ENCODE assay signal across 16 cellular contexts in the genomic region with DNA sequence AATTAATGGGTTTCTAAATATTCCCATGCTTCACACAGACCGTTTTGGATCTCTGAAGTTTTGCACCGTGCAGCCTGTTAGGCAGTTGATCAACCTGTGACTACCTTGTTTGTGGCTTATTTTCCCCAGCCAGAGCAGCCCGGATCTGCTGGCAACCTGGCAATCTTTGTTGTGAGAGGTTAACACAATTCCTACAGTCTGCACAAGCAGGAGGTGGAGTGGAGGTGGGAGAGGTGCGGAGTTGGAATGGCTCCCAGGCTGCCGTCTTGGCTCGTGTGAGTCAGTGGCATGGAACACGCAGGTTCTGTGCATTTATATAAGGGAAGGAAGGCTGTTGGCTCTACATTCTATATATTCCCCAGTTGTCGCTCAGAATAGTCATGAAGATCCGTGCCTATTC.
DNase-seq lines count a peak whose midpoint lies in the region; ATAC-seq and TF ChIP-seq lines count a peak whose summit lies in the region.
"Had no signal": no experiment of that assay in that cellular context is flagged by ENCODE, and none has a peak within 500 bp of the region (broad histone marks: within the 10 kb centered on the region; RNA-seq: fewer than 3 reads in every experiment).

No MANE protein-coding gene starts in this region.

- H3K18ac ChIP-seq in trophoblast cell (ENCODE audit: low read length) = no peak overlapping the region

- POLR2A ChIA-PET in OCI-LY7 (lab: Charles Lee) = no interaction called here

- no peak overlapping the region for H4K12ac ChIP-seq in trophoblast cell (ENCODE audit: low read depth, low read length)

- no peak overlapping the region for H3K14ac ChIP-seq in trophoblast cell (ENCODE audit: low read length)

- no peaks in the 10 kb centered on the region for H3K79me1 ChIP-seq in trophoblast cell (ENCODE audit: low read length)

- H2AFZ ChIP-seq in trophoblast cell (ENCODE audit: insufficient read depth, low read length, poor library complexity) (no peak overlapping the region), OCI-LY7 (ENCODE audit: low read length) (no peak overlapping the region)

- peaks cover 11% of the 10 kb centered on the region for H3K4me1 Mint-ChIP-seq in endothelial cell (ENCODE audit: unreplicated experiment)
- H3K4me1 Mint-ChIP-seq in stimulated activated memory B cell treated with anti-CD40 and anti-IgM and Interleukin-4, amounts not matched to agents 10 μg/mL and 1 μg/mL and 100 μg/mL, for 72 hours = peaks cover 7% of the 10 kb centered on the region

- no peak overlapping the region for H3K4me3 Mint-ChIP-seq in endothelial cell (ENCODE audit: unreplicated experiment)
- no peak overlapping the region for H3K4me3 Mint-ChIP-seq in stimulated activated memory B cell treated with anti-CD40 and anti-IgM and Interleukin-4, amounts not matched to agents 10 μg/mL and 1 μg/mL and 100 μg/mL, for 72 hours

- H4K8ac ChIP-seq in trophoblast cell (ENCODE audit: low read depth, low read length) = no peak overlapping the region

- peak; percentile 32 for DNase-seq in G401 (ENCODE audit: low spot score)
- peak in 36 of 61 donors; percentile 2 to 86 (median 38) for DNase-seq in caudate nucleus (lab: John Stamatoyannopoulos, UW)
- peak in 41 of 42 donors; percentile 23 to 88 (median 63) for DNase-seq in head of caudate nucleus
- DNase-seq in trophoblast cell = peak; percentile 20 to 26
- DNase-seq in endothelial cell (ENCODE audit: low spot score) = no peak
- DNase-seq in NCI-H187 (lab: John Stamatoyannopoulos, UW) = no peak
- no peak for DNase-seq in OCI-LY7 (ENCODE audit: low spot score)
- DNase-seq: MV-4-11, NCI-H1417, NCI-H1930, NCI-H446 treated with DMSO at 0.1 percent for 48 hours, SJCRH30 had no signal

- in situ Hi-C loops in G401 (cut with HindIII; ENCODE audit: low sequenced_read_pairs) = loop anchor here (25.0 kb wide), 1 partner anchor 328 kb away; no protein-coding TSS in a partner anchor

- no peaks in the 10 kb centered on the region for H3K27me3 ChIP-seq in trophoblast cell (ENCODE audit: insufficient read depth, low read length)
- H3K27me3 ChIP-seq: BLaER1, SJCRH30 had no signal

- ATAC-seq in stimulated activated memory B cell treated with anti-CD40 and anti-IgM and Interleukin-4, amounts not matched to agents 10 μg/mL and 1 μg/mL and 100 μg/mL, for 72 hours = no peak

- H3K79me2 ChIP-seq in trophoblast cell (ENCODE audit: control insufficient read depth, insufficient read depth, low read length, poor library complexity) (no peaks in the 10 kb centered on the region), OCI-LY7 (ENCODE audit: insufficient read depth, low read depth, low read length) (no peaks in the 10 kb centered on the region)

- H3K27ac ChIP-seq in caudate nucleus (ENCODE audit: low read depth, low read length) (no peak overlapping the region), trophoblast cell (ENCODE audit: low read depth, low read length) (no peak overlapping the region), OCI-LY7 (ENCODE audit: low read depth, low read length, poor library complexity, severe bottlenecking) (no peak overlapping the region)
- H3K27ac ChIP-seq: BLaER1, RWPE1, SJCRH30 had no signal

- no peaks in the 10 kb centered on the region for H3K27me3 Mint-ChIP-seq in endothelial cell (ENCODE audit: unreplicated experiment)
- peaks cover 11% of the 10 kb centered on the region for H3K27me3 Mint-ChIP-seq in stimulated activated memory B cell treated with anti-CD40 and anti-IgM and Interleukin-4, amounts not matched to agents 10 μg/mL and 1 μg/mL and 100 μg/mL, for 72 hours

- no peak overlapping the region for H3K23ac ChIP-seq in trophoblast cell (ENCODE audit: low read length)

- H3K27ac Mint-ChIP-seq in endothelial cell (ENCODE audit: unreplicated experiment) = no peak overlapping the region
- H3K27ac Mint-ChIP-seq in stimulated activated memory B cell treated with anti-CD40 and anti-IgM and Interleukin-4, amounts not matched to agents 10 μg/mL and 1 μg/mL and 100 μg/mL, for 72 hours = no peak overlapping the region

- no peak overlapping the region for H2BK12ac ChIP-seq in trophoblast cell (ENCODE audit: low read length)

- WGBS in trophoblast cell (ENCODE audit: extremely low coverage, insufficient coverage, insufficient read length) = no CpG with 5 or more reads among the region's 9 CpGs

- H2AK5ac ChIP-seq in trophoblast cell (ENCODE audit: low read length) = no peak overlapping the region

- no TSS peak for BruUV-seq in OCI-LY7 (replicated peaks; lab: Mats Ljungman, UMichigan)

- H3K4me3 ChIP-seq in trophoblast cell (ENCODE audit: low read depth, low read length) (no peak overlapping the region), OCI-LY7 (ENCODE audit: low read depth, low read length, poor library complexity, severe bottlenecking) (no peak overlapping the region)
- H3K4me3 ChIP-seq: BLaER1, HAP-1, SJCRH30 had no signal

- H3K4ac ChIP-seq in trophoblast cell (ENCODE audit: low read depth, low read length) = no peak overlapping the region

- H4K20me1 ChIP-seq in OCI-LY7 (ENCODE audit: insufficient read depth, low read length) = no peaks in the 10 kb centered on the region
- H4K20me1 ChIP-seq: BLaER1 had no signal

- H3K4me1 ChIP-seq in trophoblast cell (ENCODE audit: control insufficient read depth in 1 of 2, insufficient read depth in 2 of 2, low read length in 2 of 2) (peaks cover 6 to 7% of the 10 kb centered on the region in 2 experiments), OCI-LY7 (ENCODE audit: insufficient read depth, low read length, poor library complexity, severe bottlenecking) (no peaks in the 10 kb centered on the region)
- H3K4me1 ChIP-seq: HAP-1, SJCRH30 had no signal

- no peak overlapping the region for H2BK120ac ChIP-seq in trophoblast cell (ENCODE audit: insufficient read depth, low read length, poor library complexity)

- H3K9me3 ChIP-seq in trophoblast cell (ENCODE audit: insufficient read depth, low read depth, low read length) (peaks cover 2% of the 10 kb centered on the region), OCI-LY7 (ENCODE audit: low read length) (no peaks in the 10 kb centered on the region)
- H3K9me3 ChIP-seq: BLaER1, HAP-1, SJCRH30 had no signal

- H3K4me2 ChIP-seq in trophoblast cell (ENCODE audit: low read length) (no peak overlapping the region), OCI-LY7 (ENCODE audit: low read length) (no peak overlapping the region)
- H3K4me2 ChIP-seq: BLaER1 had no signal

- H3K9me3 Mint-ChIP-seq in endothelial cell (ENCODE audit: unreplicated experiment) = no peaks in the 10 kb centered on the region
- no peaks in the 10 kb centered on the region for H3K9me3 Mint-ChIP-seq in stimulated activated memory B cell treated with anti-CD40 and anti-IgM and Interleukin-4, amounts not matched to agents 10 μg/mL and 1 μg/mL and 100 μg/mL, for 72 hours

- H3K9ac ChIP-seq in trophoblast cell (ENCODE audit: low read length) = no peak overlapping the region
- H3K9ac ChIP-seq: BLaER1 had no signal

- no peaks in the 10 kb centered on the region for H3K9me2 ChIP-seq in OCI-LY7 (ENCODE audit: insufficient read depth, low read length)

- intact Hi-C loops in head of caudate nucleus (cut with DNase I) = no loop called here
- intact Hi-C loops in OCI-LY7 (cut with micrococcal nuclease; ENCODE audit: unreplicated experiment) = no loop called here

- no peak overlapping the region for H4K91ac ChIP-seq in trophoblast cell (ENCODE audit: low read depth, low read length)

- TF ChIP-seq CTCF in endothelial cell (IDR thresholded peaks at IDR 0.05; ENCODE audit: unreplicated experiment) (no peak), OCI-LY7 (conservative IDR thresholded peaks at IDR 0.05; ENCODE audit: low read length) (no peak)

- CTCF ChIA-PET in OCI-LY7 (lab: Charles Lee; ENCODE audit: unreplicated experiment) = no interaction called here

- H3K36me3 ChIP-seq in trophoblast cell (ENCODE audit: control insufficient read depth in 1 of 2, insufficient read depth in 2 of 2, low read length in 2 of 2) (no peaks in the 10 kb centered on the region), OCI-LY7 (ENCODE audit: insufficient read depth, low read length) (no peaks in the 10 kb centered on the region)
- H3K36me3 ChIP-seq: BLaER1, HAP-1, SJCRH30 had no signal

- no peak overlapping the region for H2BK5ac ChIP-seq in trophoblast cell (ENCODE audit: low read depth, low read length, poor library complexity)

- no peaks in the 10 kb centered on the region for H3K36me3 Mint-ChIP-seq in endothelial cell (ENCODE audit: low read depth, unreplicated experiment)
- no peaks in the 10 kb centered on the region for H3K36me3 Mint-ChIP-seq in stimulated activated memory B cell treated with anti-CD40 and anti-IgM and Interleukin-4, amounts not matched to agents 10 μg/mL and 1 μg/mL and 100 μg/mL, for 72 hours

Comparison
In these comparisons a context has a peak if more than half of its experiments do, and no peak if none do; other contexts are left out.
1. DNase-seq: peak in G401 (single experiment), caudate nucleus (36 of 61), head of caudate nucleus (41 of 42) and trophoblast cell (2 of 2); none in endothelial cell (single experiment), NCI-H187 (0 of 2) and OCI-LY7 (single experiment).